In genomic region chr16:81214745-81215166, GRCh38 we compare ENCODE assay signal across 10 cellular contexts. TPM values are rescaled to one million over a fixed set of nuclear protein-coding genes. Genes with fewer than 3 reads are reported as not detected.
DNase-seq lines count a peak whose midpoint lies in the region; ATAC-seq and TF ChIP-seq lines count a peak whose summit lies in the region.
"Had no signal": no experiment of that assay in that cellular context is flagged by ENCODE, and none has a peak within 500 bp of the region (broad histone marks: within the 10 kb centered on the region; RNA-seq: fewer than 3 reads in every experiment).

No MANE protein-coding gene starts in this region.

- no peaks in the 10 kb centered on the region for H3K9me3 ChIP-seq in OCI-LY3 (ENCODE audit: insufficient read depth, low read length)

- H3K36me3 ChIP-seq in OCI-LY3 (replicated peaks; ENCODE audit: low read depth, low read length): no peaks in the 10 kb centered on the region

- H3K4me3 Mint-ChIP-seq in activated CD4-positive, alpha-beta T cell treated with anti-CD3 and anti-CD28 coated beads for 36 hours: no peak overlapping the region
- H3K4me3 Mint-ChIP-seq in activated CD4-positive, alpha-beta T cell treated with anti-CD3 and anti-CD28 coated beads, Interleukin-2, amount 10 ng/mL, durations not matched to agents 24 days and 14 days: no peak overlapping the region
- H3K4me3 Mint-ChIP-seq in stimulated activated memory B cell treated with anti-CD40 and anti-IgM and Interleukin-4, amounts not matched to agents 10 μg/mL and 1 μg/mL and 100 μg/mL, for 72 hours: no peak overlapping the region

- H3K4me3 ChIP-seq in OCI-LY3 (ENCODE audit: low read length): no peak overlapping the region
- no peak overlapping the region for H3K4me3 ChIP-seq in retinal pigment epithelial cell (ENCODE audit: low read length)

- POLR2A ChIA-PET in activated CD4-positive, alpha-beta T cell treated with anti-CD3 and anti-CD28 coated beads for 36 hours (lab: Charles Lee): no interaction called here

- no peak for TF ChIP-seq POLR2A in erythroblast (IDR thresholded peaks at IDR 0.05; ENCODE audit: low read length)

- H4K20me1 ChIP-seq in OCI-LY3 (ENCODE audit: insufficient read depth, low read length): no peaks in the 10 kb centered on the region

- H3K27me3 Mint-ChIP-seq in activated CD4-positive, alpha-beta T cell treated with anti-CD3 and anti-CD28 coated beads for 36 hours: peaks cover 7% of the 10 kb centered on the region
- peaks cover 3% of the 10 kb centered on the region for H3K27me3 Mint-ChIP-seq in activated CD4-positive, alpha-beta T cell treated with anti-CD3 and anti-CD28 coated beads, Interleukin-2, amount 10 ng/mL, durations not matched to agents 24 days and 14 days
- peaks cover 15% of the 10 kb centered on the region for H3K27me3 Mint-ChIP-seq in stimulated activated memory B cell treated with anti-CD40 and anti-IgM and Interleukin-4, amounts not matched to agents 10 μg/mL and 1 μg/mL and 100 μg/mL, for 72 hours

- H3K9me3 Mint-ChIP-seq in activated CD4-positive, alpha-beta T cell treated with anti-CD3 and anti-CD28 coated beads for 36 hours (ENCODE audit: low read depth): no peaks in the 10 kb centered on the region
- no peaks in the 10 kb centered on the region for H3K9me3 Mint-ChIP-seq in activated CD4-positive, alpha-beta T cell treated with anti-CD3 and anti-CD28 coated beads, Interleukin-2, amount 10 ng/mL, durations not matched to agents 24 days and 14 days
- no peaks in the 10 kb centered on the region for H3K9me3 Mint-ChIP-seq in stimulated activated memory B cell treated with anti-CD40 and anti-IgM and Interleukin-4, amounts not matched to agents 10 μg/mL and 1 μg/mL and 100 μg/mL, for 72 hours

- intact Hi-C loops in activated CD4-positive, alpha-beta T cell treated with anti-CD3 and anti-CD28 coated beads for 36 hours (cut with DNase I, micrococcal nuclease): no loop called here
- intact Hi-C loops in activated CD4-positive, alpha-beta T cell treated with anti-CD3 and anti-CD28 coated beads, Interleukin-2, amount 10 ng/mL, durations not matched to agents 24 days and 14 days (cut with micrococcal nuclease): no loop called here

- H3K36me3 Mint-ChIP-seq in activated CD4-positive, alpha-beta T cell treated with anti-CD3 and anti-CD28 coated beads for 36 hours (ENCODE audit: low read depth): no peaks in the 10 kb centered on the region
- no peaks in the 10 kb centered on the region for H3K36me3 Mint-ChIP-seq in activated CD4-positive, alpha-beta T cell treated with anti-CD3 and anti-CD28 coated beads, Interleukin-2, amount 10 ng/mL, durations not matched to agents 24 days and 14 days (ENCODE audit: low read depth)
- no peaks in the 10 kb centered on the region for H3K36me3 Mint-ChIP-seq in stimulated activated memory B cell treated with anti-CD40 and anti-IgM and Interleukin-4, amounts not matched to agents 10 μg/mL and 1 μg/mL and 100 μg/mL, for 72 hours

- ATAC-seq in activated CD4-positive, alpha-beta T cell treated with anti-CD3 and anti-CD28 coated beads for 36 hours: no peak
- ATAC-seq in stimulated activated memory B cell treated with anti-CD40 and anti-IgM and Interleukin-4, amounts not matched to agents 10 μg/mL and 1 μg/mL and 100 μg/mL, for 72 hours: no peak

- no peak overlapping the region for H3K27ac ChIP-seq in OCI-LY3 (ENCODE audit: low read length)

- no peaks in the 10 kb centered on the region for H3K4me1 ChIP-seq in OCI-LY3 (ENCODE audit: low read length)

- H3K27ac Mint-ChIP-seq in activated CD4-positive, alpha-beta T cell treated with anti-CD3 and anti-CD28 coated beads for 36 hours: no peak overlapping the region
- no peak overlapping the region for H3K27ac Mint-ChIP-seq in activated CD4-positive, alpha-beta T cell treated with anti-CD3 and anti-CD28 coated beads, Interleukin-2, amount 10 ng/mL, durations not matched to agents 24 days and 14 days
- no peak overlapping the region for H3K27ac Mint-ChIP-seq in stimulated activated memory B cell treated with anti-CD40 and anti-IgM and Interleukin-4, amounts not matched to agents 10 μg/mL and 1 μg/mL and 100 μg/mL, for 72 hours

- 0 out of 2 replicates have a peak, but pooled peaks cover 5% of the 10 kb centered on the region for H3K27me3 ChIP-seq in OCI-LY3 (ENCODE audit: low read depth, low read length)

- H3K9ac ChIP-seq in OCI-LY3 (ENCODE audit: low read length): no peak overlapping the region

- TF ChIP-seq CTCF in OCI-LY3 (IDR thresholded peaks at IDR 0.05; ENCODE audit: low read depth, low read length) (peak; percentile 31), retinal pigment epithelial cell (conservative IDR thresholded peaks at IDR 0.05; ENCODE audit: low read depth, low read length) (peak; percentile 59)

- CTCF ChIA-PET in activated CD4-positive, alpha-beta T cell treated with anti-CD3 and anti-CD28 coated beads for 36 hours (lab: Charles Lee): interaction anchor here (1.1 kb wide), 1 partner anchor 9 kb away, joined by 3 read pairs; no protein-coding TSS in a partner anchor

- H3K4me2 ChIP-seq in OCI-LY3 (ENCODE audit: low read length): no peak overlapping the region

- DNase-seq in activated CD4-positive, alpha-beta T cell treated with anti-CD3 and anti-CD28 coated beads for 36 hours: peak; percentile 16
- no peak for DNase-seq in activated CD4-positive, alpha-beta T cell treated with anti-CD3 and anti-CD28 coated beads, Interleukin-2, amount 10 ng/mL, durations not matched to agents 24 days and 14 days
- DNase-seq in erythroblast (lab: John Stamatoyannopoulos, UW) (peak; percentile 6 to 10), retinal pigment epithelial cell (ENCODE audit: low read depth) (no peak), NCI-H187 (lab: John Stamatoyannopoulos, UW) (no peak)
- DNase-seq in activated CD4-positive, alpha-beta T cell treated with anti-CD3 and anti-CD28 coated beads for 48 hours: no peak
- DNase-seq: C1 segment of cervical spinal cord, NCI-H446 had no signal

- H3K4me1 Mint-ChIP-seq in activated CD4-positive, alpha-beta T cell treated with anti-CD3 and anti-CD28 coated beads for 36 hours: no peaks in the 10 kb centered on the region
- H3K4me1 Mint-ChIP-seq in activated CD4-positive, alpha-beta T cell treated with anti-CD3 and anti-CD28 coated beads, Interleukin-2, amount 10 ng/mL, durations not matched to agents 24 days and 14 days: no peaks in the 10 kb centered on the region
- no peaks in the 10 kb centered on the region for H3K4me1 Mint-ChIP-seq in stimulated activated memory B cell treated with anti-CD40 and anti-IgM and Interleukin-4, amounts not matched to agents 10 μg/mL and 1 μg/mL and 100 μg/mL, for 72 hours

- H2AFZ ChIP-seq in OCI-LY3 (ENCODE audit: low read depth, low read length): no peak overlapping the region

- H3K79me2 ChIP-seq in OCI-LY3 (ENCODE audit: low read length): no peaks in the 10 kb centered on the region

RNA-seq across cellular contexts. Expression of gene BCO1, which starts 23.7 kb away (rescaled TPM):
- not detected for total RNA-seq in activated CD4-positive, alpha-beta T cell treated with anti-CD3 and anti-CD28 coated beads for 36 hours
- total RNA-seq in activated CD4-positive, alpha-beta T cell treated with anti-CD3 and anti-CD28 coated beads, Interleukin-2, amount 10 ng/mL, durations not matched to agents 24 days and 14 days: not detected in 2 replicates

Comparison
In these comparisons a context has a peak if more than half of its experiments do, and no peak if none do; other contexts are left out.
1. DNase-seq: peak in activated CD4-positive, alpha-beta T cell treated with anti-CD3 and anti-CD28 coated beads for 36 hours (single experiment) and erythroblast (2 of 2); none in activated CD4-positive, alpha-beta T cell treated with anti-CD3 and anti-CD28 coated beads, Interleukin-2, amount 10 ng/mL, durations not matched to agents 24 days and 14 days (single experiment), retinal pigment epithelial cell (single experiment), activated CD4-positive, alpha-beta T cell treated with anti-CD3 and anti-CD28 coated beads for 48 hours (single experiment) and NCI-H187 (0 of 2).